15 cellular contexts compared by ENCODE assay signal in genomic region chr10:29794776-29795635, GRCh38.
A peak's percentile ranks its signal among the peaks of the same experiment; 100 is the strongest.
DNase-seq lines count a peak whose midpoint lies in the region; FAIRE-seq and TF ChIP-seq lines count a peak whose summit lies in the region.
"Had no signal": no experiment of that assay in that cellular context is flagged by ENCODE, and none has a peak within 500 bp of the region (broad histone marks: within the 10 kb centered on the region; RNA-seq: fewer than 3 reads in every experiment).

No MANE protein-coding gene starts in this region.

- H3K9me3 Mint-ChIP-seq in mesothelial cell of epicardium (no peaks in the 10 kb centered on the region), endothelial cell (ENCODE audit: unreplicated experiment) (no peaks in the 10 kb centered on the region)
- H3K9me3 Mint-ChIP-seq in activated T-helper 2 cell treated with anti-CD3 and anti-CD28 coated beads, Interferon-gamma antibody, Interleukin-2, Interleukin-4, amounts not matched to agents 10 μg/mL and 5 μg/mL and 100 μg/mL, durations not matched to agents 14 hours and 24 hours and 36 hours = no peaks in the 10 kb centered on the region
- H3K9me3 Mint-ChIP-seq: endodermal cell, memory B cell had no signal

- no peaks in the 10 kb centered on the region for H3K27me3 ChIP-seq in endothelial cell of umbilical vein (ENCODE audit: control insufficient read depth in 2 of 2, insufficient read depth in 2 of 2, low read length in 2 of 2)
- H3K27me3 ChIP-seq in tibial artery = no peaks in the 10 kb centered on the region
- H3K27me3 ChIP-seq in BE2C = no peaks in the 10 kb centered on the region

- H3K9ac ChIP-seq in endothelial cell of umbilical vein (replicated peaks; ENCODE audit: extremely low read depth, insufficient read depth, low read length) = peak overlapping the region; percentile 12

- TF ChIP-seq POLR2A in endothelial cell of umbilical vein (IDR thresholded peaks at IDR 0.05; ENCODE audit: low read depth, low read length) = no peak

- H3K27me3 Mint-ChIP-seq in mesothelial cell of epicardium (ENCODE audit: low read depth) (no peaks in the 10 kb centered on the region), endothelial cell (ENCODE audit: unreplicated experiment) (no peaks in the 10 kb centered on the region)
- H3K27me3 Mint-ChIP-seq in activated T-helper 2 cell treated with anti-CD3 and anti-CD28 coated beads, Interferon-gamma antibody, Interleukin-2, Interleukin-4, amounts not matched to agents 10 μg/mL and 5 μg/mL and 100 μg/mL, durations not matched to agents 14 hours and 24 hours and 36 hours (ENCODE audit: low read depth) = peaks cover 3% of the 10 kb centered on the region
- H3K27me3 Mint-ChIP-seq: memory B cell had no signal

- H3K36me3 ChIP-seq in endothelial cell of umbilical vein (ENCODE audit: control insufficient read depth in 2 of 2, extremely low read depth in 1 of 2, insufficient read depth in 2 of 2, low read length in 2 of 2) = no peaks in the 10 kb centered on the region
- no peaks in the 10 kb centered on the region for H3K36me3 ChIP-seq in tibial artery
- no peaks in the 10 kb centered on the region for H3K36me3 ChIP-seq in BE2C

- TF ChIP-seq CTCF in endothelial cell of umbilical vein (IDR thresholded peaks at IDR 0.05; ENCODE audit: extremely low read depth in 1 of 2, insufficient read depth in 1 of 2, low read depth in 1 of 2, low read length in 2 of 2) (no peak), mesothelial cell of epicardium (IDR thresholded peaks at IDR 0.05; ENCODE audit: unreplicated experiment) (no peak), tibial artery (IDR thresholded peaks at IDR 0.05) (no peak), BE2C (IDR thresholded peaks at IDR 0.05; ENCODE audit: low read depth, low read length) (no peak), endothelial cell (IDR thresholded peaks at IDR 0.05; ENCODE audit: unreplicated experiment) (no peak)

- no peak overlapping the region for H3K4me3 ChIP-seq in endothelial cell of umbilical vein (replicated peaks in 1 of 3; ENCODE audit: insufficient read depth in 1 of 3, low read depth in 1 of 3, low read length in 3 of 3)
- no peak overlapping the region for H3K4me3 ChIP-seq in tibial artery
- no peak overlapping the region for H3K4me3 ChIP-seq in BE2C (ENCODE audit: low read depth, low read length)

- H3K4me1 ChIP-seq in endothelial cell of umbilical vein (ENCODE audit: control insufficient read depth, extremely low read depth, insufficient read depth, low read length) (peaks cover 35% of the 10 kb centered on the region), tibial artery (peaks cover 0 to 37% (median 23%) of the 10 kb centered on the region in 4 donors), BE2C (no peaks in the 10 kb centered on the region)

- POLR2A ChIA-PET in endothelial cell of umbilical vein (lab: Charles Lee) = no interaction called here

- peak; percentile 40 for FAIRE-seq in endothelial cell of umbilical vein (lab: Jason Lieb, UNC)

- no peaks in the 10 kb centered on the region for H4K20me1 ChIP-seq in endothelial cell of umbilical vein (replicated peaks; ENCODE audit: control insufficient read depth, extremely low read depth, insufficient read depth, low read length)

- intact Hi-C loops in endothelial cell of umbilical vein (cut with micrococcal nuclease) (loop anchor here (1.0 kb wide), 1 partner anchor 11 kb away; no protein-coding TSS in a partner anchor), tibial artery (cut with DNase I; ENCODE audit: low total_unique reads) (no loop called here)
- intact Hi-C loops in activated T-helper 2 cell treated with anti-CD3 and anti-CD28 coated beads, Interferon-gamma antibody, Interleukin-2, Interleukin-4, amounts not matched to agents 10 μg/mL and 5 μg/mL and 100 μg/mL, durations not matched to agents 14 hours and 24 hours and 36 hours (cut with micrococcal nuclease) = no loop called here

- H3K4me1 Mint-ChIP-seq in mesothelial cell of epicardium (peaks cover 26% of the 10 kb centered on the region), endothelial cell (ENCODE audit: unreplicated experiment) (peaks cover 16% of the 10 kb centered on the region)
- no peaks in the 10 kb centered on the region for H3K4me1 Mint-ChIP-seq in activated T-helper 2 cell treated with anti-CD3 and anti-CD28 coated beads, Interferon-gamma antibody, Interleukin-2, Interleukin-4, amounts not matched to agents 10 μg/mL and 5 μg/mL and 100 μg/mL, durations not matched to agents 14 hours and 24 hours and 36 hours (ENCODE audit: low read depth)
- H3K4me1 Mint-ChIP-seq: endodermal cell, memory B cell had no signal

- no peak overlapping the region for H3K4me3 Mint-ChIP-seq in mesothelial cell of epicardium
- H3K4me3 Mint-ChIP-seq in endothelial cell (ENCODE audit: unreplicated experiment) = no peak overlapping the region
- H3K4me3 Mint-ChIP-seq in activated T-helper 2 cell treated with anti-CD3 and anti-CD28 coated beads, Interferon-gamma antibody, Interleukin-2, Interleukin-4, amounts not matched to agents 10 μg/mL and 5 μg/mL and 100 μg/mL, durations not matched to agents 14 hours and 24 hours and 36 hours (ENCODE audit: low read depth) = no peak overlapping the region
- H3K4me3 Mint-ChIP-seq: CD4-positive, CD25-positive, alpha-beta regulatory T cell; endodermal cell; memory B cell had no signal

- no peaks in the 10 kb centered on the region for H3K9me1 ChIP-seq in endothelial cell of umbilical vein (replicated peaks; ENCODE audit: control insufficient read depth, extremely low read depth, insufficient read depth, low read length)

- no peaks in the 10 kb centered on the region for H3K9me3 ChIP-seq in endothelial cell of umbilical vein (replicated peaks; ENCODE audit: control insufficient read depth, insufficient read depth, low read length)
- H3K9me3 ChIP-seq in tibial artery = no peaks in the 10 kb centered on the region
- H3K9me3 ChIP-seq in BE2C = no peaks in the 10 kb centered on the region

- BruUV-seq in endothelial cell of umbilical vein (replicated peaks; lab: Mats Ljungman, UMichigan) = no TSS peak

- H3K79me2 ChIP-seq in endothelial cell of umbilical vein (ENCODE audit: control insufficient read depth, insufficient read depth, low read length) = no peaks in the 10 kb centered on the region

- CTCF ChIA-PET in endothelial cell of umbilical vein (lab: Charles Lee) = interaction anchor here (1.1 to 1.6 kb wide), 2 partner anchors 11 to 277 kb away, joined by 3 to 4 read pairs; no protein-coding TSS in a partner anchor

- H3K4me2 ChIP-seq in endothelial cell of umbilical vein (ENCODE audit: insufficient read depth, low read length) = peak overlapping the region; percentile 18

- peak overlapping the region; percentile 74 for H2AFZ ChIP-seq in endothelial cell of umbilical vein (ENCODE audit: low read depth, low read length)

- H3K36me3 Mint-ChIP-seq in mesothelial cell of epicardium (no peaks in the 10 kb centered on the region), endothelial cell (ENCODE audit: low read depth, unreplicated experiment) (no peaks in the 10 kb centered on the region)
- no peaks in the 10 kb centered on the region for H3K36me3 Mint-ChIP-seq in activated T-helper 2 cell treated with anti-CD3 and anti-CD28 coated beads, Interferon-gamma antibody, Interleukin-2, Interleukin-4, amounts not matched to agents 10 μg/mL and 5 μg/mL and 100 μg/mL, durations not matched to agents 14 hours and 24 hours and 36 hours (ENCODE audit: low read depth)
- H3K36me3 Mint-ChIP-seq: CD4-positive, CD25-positive, alpha-beta regulatory T cell; memory B cell had no signal

- H3K27ac ChIP-seq in endothelial cell of umbilical vein (ENCODE audit: insufficient read depth, low read depth, low read length) (peak overlapping the region; percentile 25), tibial artery (peak overlapping the region; percentile 79 to 81)

- H3K27ac Mint-ChIP-seq in mesothelial cell of epicardium = peak overlapping the region; percentile 80
- no peak overlapping the region for H3K27ac Mint-ChIP-seq in endothelial cell (ENCODE audit: unreplicated experiment)
- no peak overlapping the region for H3K27ac Mint-ChIP-seq in activated T-helper 2 cell treated with anti-CD3 and anti-CD28 coated beads, Interferon-gamma antibody, Interleukin-2, Interleukin-4, amounts not matched to agents 10 μg/mL and 5 μg/mL and 100 μg/mL, durations not matched to agents 14 hours and 24 hours and 36 hours
- H3K27ac Mint-ChIP-seq: endodermal cell, memory B cell had no signal

- dilution Hi-C loops in endothelial cell of umbilical vein (cut with MboI; ENCODE audit: extremely low pct_ligation_motif_present, low sequenced_read_pairs) = no loop called here

- DNase-seq in M059J (ENCODE audit: low read depth) (peak; percentile 5), endothelial cell of umbilical vein (ENCODE audit: low read depth, low spot score) (peak; percentile 62), mesothelial cell of epicardium (ENCODE audit: low spot score in 2 of 2, unreplicated experiment in 2 of 2) (no peak), tibial artery (no peak), BE2C (no peak), endothelial cell (ENCODE audit: low spot score) (no peak)
- DNase-seq in central memory CD4-positive, alpha-beta T cell = no peak
- no peak for DNase-seq in activated T-helper 2 cell treated with anti-CD3 and anti-CD28 coated beads, Interferon-gamma antibody, Interleukin-2, Interleukin-4, amounts not matched to agents 10 μg/mL and 5 μg/mL and 100 μg/mL, durations not matched to agents 14 hours and 24 hours and 36 hours (ENCODE audit: low spot score)
- DNase-seq: activated T-cell treated with anti-CD3 and anti-CD28 coated beads, Interleukin-2, amount 50 U/mL, for 48 hours; amygdala; CD4-positive, CD25-positive, alpha-beta regulatory T cell; endodermal cell; H7; hippocampal formation had no signal

TF ChIP-seq in endothelial cell of umbilical vein, 7 proteins besides CTCF, POLR2A, EP300 and RAD21:
- TF ChIP-seq MYC (IDR thresholded peaks at IDR 0.05; ENCODE audit: low read depth, low read length) (no peak), MAX (IDR thresholded peaks at IDR 0.05; ENCODE audit: insufficient read depth, insufficient read length) (no peak), POLR2AphosphoS5 (IDR thresholded peaks at IDR 0.05; ENCODE audit: insufficient read depth, low read depth, low read length) (no peak), GATA2 (IDR thresholded peaks at IDR 0.05; ENCODE audit: insufficient read depth, insufficient read length, low read depth, low read length) (peak; percentile 15), EZH2 (IDR thresholded peaks at IDR 0.05; ENCODE audit: borderline replicate concordance, low read depth, low read length, severe bottlenecking) (no peak), JUN (IDR thresholded peaks at IDR 0.05; ENCODE audit: borderline replicate concordance, insufficient read depth, insufficient read length, low read depth) (no peak), FOS (IDR thresholded peaks at IDR 0.05; ENCODE audit: borderline replicate concordance, insufficient read depth, low read length) (no peak)

Comparison
In these comparisons a context has a peak if more than half of its experiments do, and no peak if none do; other contexts are left out.
1. DNase-seq: peak in M059J (single experiment) and endothelial cell of umbilical vein (single experiment); none in mesothelial cell of epicardium (0 of 2), tibial artery (0 of 2), BE2C (single experiment), central memory CD4-positive, alpha-beta T cell (single experiment), endothelial cell (single experiment) and activated T-helper 2 cell treated with anti-CD3 and anti-CD28 coated beads, Interferon-gamma antibody, Interleukin-2, Interleukin-4, amounts not matched to agents 10 μg/mL and 5 μg/mL and 100 μg/mL, durations not matched to agents 14 hours and 24 hours and 36 hours (single experiment).